ENCODE assay signal across 8 cellular contexts in genomic region chr6:27494987-27495385, GRCh38. TPM values are rescaled to one million over a fixed set of nuclear protein-coding genes. Genes with fewer than 3 reads are reported as not detected.
DNase-seq lines count a peak whose midpoint lies in the region; ATAC-seq and TF ChIP-seq lines count a peak whose summit lies in the region.

No MANE protein-coding gene starts in this region.

- POLR2A ChIA-PET in BJ (lab: Charles Lee): no interaction called here

- H3K4me1 Mint-ChIP-seq in IgD-negative memory B cell: peaks cover 4 to 10% (median 4%) of the 10 kb centered on the region in 3 donors

- no peak for TF ChIP-seq CTCF in BJ (IDR thresholded peaks at IDR 0.05; ENCODE audit: insufficient read depth, low read depth, low read length)
- no peak for TF ChIP-seq CTCF in neural cell (IDR thresholded peaks at IDR 0.05; ENCODE audit: poor library complexity, severe bottlenecking)

- H3K36me3 ChIP-seq in BJ (ENCODE audit: control insufficient read depth, insufficient read depth, low read length) (no peaks in the 10 kb centered on the region), duodenal mucosa (ENCODE audit: control insufficient read depth in 1 of 2, insufficient read depth in 2 of 2, low read length in 2 of 2) (no peaks in the 10 kb centered on the region), neural cell (ENCODE audit: insufficient read depth, low read length) (no peaks in the 10 kb centered on the region)

- no peaks in the 10 kb centered on the region for H3K4me1 ChIP-seq in duodenal mucosa (ENCODE audit: control insufficient read depth in 1 of 2, insufficient read depth in 2 of 2, low read length in 2 of 2)

- TF ChIP-seq RAD21 in neural cell (conservative IDR thresholded peaks at IDR 0.05): no peak

- no peaks in the 10 kb centered on the region for H4K20me1 ChIP-seq in neural cell (ENCODE audit: insufficient read depth)

- peak overlapping the region; percentile 39 to 82 (median 67) for H3K4me3 Mint-ChIP-seq in IgD-negative memory B cell

- peaks cover 3 to 9% (median 3%) of the 10 kb centered on the region in 3 donors for H3K9me3 Mint-ChIP-seq in IgD-negative memory B cell

- H3K79me2 ChIP-seq in neural cell (replicated peaks; ENCODE audit: insufficient read depth, low read length): no peaks in the 10 kb centered on the region

- peak overlapping the region; percentile 22 for H3K4me2 ChIP-seq in neural cell (ENCODE audit: low read length)

- peaks cover 36% of the 10 kb centered on the region for H3K27me3 Mint-ChIP-seq in IgD-negative memory B cell

- H3K9me3 ChIP-seq in duodenal mucosa (ENCODE audit: control insufficient read depth in 1 of 2, low read length in 2 of 2) (no peaks in the 10 kb centered on the region), neural cell (ENCODE audit: low read length) (no peaks in the 10 kb centered on the region)

- no peaks in the 10 kb centered on the region for H3F3A ChIP-seq in neural cell (ENCODE audit: insufficient read depth, low read length, poor library complexity, severe bottlenecking)

- H3K4me3 ChIP-seq in BJ (ENCODE audit: low read depth, low read length) (peak overlapping the region; percentile 47), duodenal mucosa (ENCODE audit: low read depth in 1 of 2, low read length in 2 of 2) (peak overlapping the region; percentile 52 to 61), neural cell (ENCODE audit: low read length) (peak overlapping the region; percentile 69)

- H3K27me3 ChIP-seq in BJ (ENCODE audit: control insufficient read depth, insufficient read depth, low read length): no peaks in the 10 kb centered on the region
- peaks cover 11 to 27% of the 10 kb centered on the region in 2 donors for H3K27me3 ChIP-seq in duodenal mucosa (ENCODE audit: control insufficient read depth in 1 of 2, insufficient read depth in 2 of 2, low read length in 2 of 2)
- peaks cover 44% of the 10 kb centered on the region for H3K27me3 ChIP-seq in neural cell (ENCODE audit: insufficient read depth, low read depth, low read length)

- peak overlapping the region in 2 of 3 donors; percentile 52 to 59 for H3K27ac Mint-ChIP-seq in IgD-negative memory B cell

- H3K27ac ChIP-seq in duodenal mucosa (ENCODE audit: low read depth, low read length) (no peak overlapping the region), neural cell (ENCODE audit: low read length) (no peak overlapping the region)

- H2AFZ ChIP-seq in neural cell (ENCODE audit: low read depth, low read length): no peak overlapping the region

- ATAC-seq in GM21515 (IDR thresholded peaks at IDR 0.05; ENCODE audit: unreplicated experiment): no peak

- no peak for TF ChIP-seq EP300 in neural cell (conservative IDR thresholded peaks at IDR 0.05; ENCODE audit: poor library complexity, severe bottlenecking)

- H3K9me2 ChIP-seq in neural cell (ENCODE audit: insufficient read depth, low read length): no peaks in the 10 kb centered on the region

- H3K9ac ChIP-seq in duodenal mucosa (ENCODE audit: low read depth in 1 of 2, low read length in 2 of 2) (no peak overlapping the region), neural cell (ENCODE audit: low read length) (peak overlapping the region; percentile 35)

- CTCF ChIA-PET in BJ (lab: Yijun Ruan, JAX): interaction anchor here (0.7 kb wide), 1 partner anchor 248 kb away, joined by 3 read pairs; no protein-coding TSS in a partner anchor

- DNase-seq in BJ (ENCODE audit: low read depth): no peak
- DNase-seq in GM03348 (ENCODE audit: low spot score): no peak
- DNase-seq in SHP77 (lab: John Stamatoyannopoulos, UW): no peak
- no peak for DNase-seq in NCI-H1436 treated with DMSO at 0.1 percent for 48 hours (lab: John Stamatoyannopoulos, UW)

- H3K36me3 Mint-ChIP-seq in IgD-negative memory B cell: no peaks in the 10 kb centered on the region

TF ChIP-seq in neural cell, 6 proteins besides CTCF, POLR2A, EP300 and RAD21:
- TF ChIP-seq TAF1 (IDR thresholded peaks at IDR 0.05; ENCODE audit: low read depth) (no peak), EZH2 (IDR thresholded peaks at IDR 0.05; ENCODE audit: borderline replicate concordance, insufficient read depth, low read length, poor library complexity, severe bottlenecking) (no peak), POLR2AphosphoS5 (IDR thresholded peaks at IDR 0.05) (no peak), REST (IDR thresholded peaks at IDR 0.05; ENCODE audit: borderline replicate concordance) (no peak), MXI1 (conservative IDR thresholded peaks at IDR 0.05; ENCODE audit: poor library complexity, severe bottlenecking) (no peak), SMC3 (conservative IDR thresholded peaks at IDR 0.05; ENCODE audit: poor library complexity) (no peak)

RNA-seq across cellular contexts. Expression of gene ZNF184, which starts 22.1 kb away (rescaled TPM):
- polyA plus RNA-seq in BJ (2011; rRNA removed): 1.8 and 3.4 TPM in 2 replicates
- 2.3 and 2.9 TPM in 2 replicates for polyA minus RNA-seq in BJ (2011; rRNA and poly(A)+ RNA removed)
- 9.0 TPM for polyA plus RNA-seq in IgD-negative memory B cell
- 16.4 and 20.1 TPM in 2 replicates for polyA plus RNA-seq in neural cell
- 40.4 and 42.6 TPM in 2 replicates for polyA minus RNA-seq in neural cell
